ENCODE assay signal across 17 cellular contexts in genomic region chr3:31009881-31010280, GRCh38.
DNase-seq lines count a peak whose midpoint lies in the region; ATAC-seq, FAIRE-seq and TF ChIP-seq lines count a peak whose summit lies in the region.
"Had no signal": no experiment of that assay in that cellular context is flagged by ENCODE, and none has a peak within 500 bp of the region (broad histone marks: within the 10 kb centered on the region; RNA-seq: fewer than 3 reads in every experiment).

No MANE protein-coding gene starts in this region.

- no peak overlapping the region for H3K4me2 ChIP-seq in keratinocyte (ENCODE audit: control insufficient read depth, extremely low read depth, insufficient read depth, low read depth, low read length)

- H3K4me1 Mint-ChIP-seq in type B pancreatic cell (ENCODE audit: unreplicated experiment): peaks cover 13% of the 10 kb centered on the region
- peaks cover 15% of the 10 kb centered on the region for H3K4me1 Mint-ChIP-seq in activated CD4-positive, alpha-beta memory T cell treated with anti-CD3 and anti-CD28 coated beads, Interleukin-2, amount 10 ng/mL, durations not matched to agents 7 days and 5 days

- H3K4me3 ChIP-seq in keratinocyte (ENCODE audit: control insufficient read depth in 2 of 3, extremely low read depth in 1 of 3, insufficient read depth in 2 of 3, low read depth in 1 of 3, low read length in 3 of 3): no peak overlapping the region
- H3K4me3 ChIP-seq: left ventricle myocardium inferior, right atrium auricular region, transverse colon had no signal

- H2AFZ ChIP-seq in keratinocyte (ENCODE audit: control insufficient read depth, low read length): no peak overlapping the region

- no peaks in the 10 kb centered on the region for H3K9me3 ChIP-seq in keratinocyte (ENCODE audit: control insufficient read depth, low read depth, low read length)
- H3K9me3 ChIP-seq: transverse colon had no signal

- no peaks in the 10 kb centered on the region for H3K36me3 Mint-ChIP-seq in type B pancreatic cell
- no peaks in the 10 kb centered on the region for H3K36me3 Mint-ChIP-seq in activated CD4-positive, alpha-beta memory T cell treated with anti-CD3 and anti-CD28 coated beads, Interleukin-2, amount 10 ng/mL, durations not matched to agents 7 days and 5 days (ENCODE audit: low read depth)

- no peak overlapping the region for H3K4me3 Mint-ChIP-seq in type B pancreatic cell
- H3K4me3 Mint-ChIP-seq in activated CD4-positive, alpha-beta memory T cell treated with anti-CD3 and anti-CD28 coated beads, Interleukin-2, amount 10 ng/mL, durations not matched to agents 7 days and 5 days: no peak overlapping the region
- H3K4me3 Mint-ChIP-seq: naive thymus-derived CD4-positive, alpha-beta T cell had no signal

- TF ChIP-seq CTCF in keratinocyte (optimal IDR thresholded peaks at IDR 0.05 in 1 of 3, IDR thresholded peaks at IDR 0.05 in 1 of 3, conservative IDR thresholded peaks at IDR 0.05 in 1 of 3; ENCODE audit: extremely low read depth in 1 of 3, insufficient read depth in 2 of 3, low read length in 3 of 3) (no peak), type B pancreatic cell (conservative IDR thresholded peaks at IDR 0.05) (no peak)

- peaks cover 40% of the 10 kb centered on the region for H3K4me1 ChIP-seq in keratinocyte (ENCODE audit: control insufficient read depth, extremely low read depth, insufficient read depth, low read length)
- H3K4me1 ChIP-seq: right atrium auricular region, transverse colon had no signal

- H3K27ac ChIP-seq in keratinocyte (ENCODE audit: control insufficient read depth, insufficient read depth, low read length): peak overlapping the region; percentile 57
- H3K27ac ChIP-seq: left ventricle myocardium inferior, right atrium auricular region, transverse colon had no signal

- H3K36me3 ChIP-seq in keratinocyte (ENCODE audit: control insufficient read depth in 2 of 2, extremely low read depth in 1 of 2, insufficient read depth in 2 of 2, low read length in 2 of 2): no peaks in the 10 kb centered on the region
- H3K36me3 ChIP-seq: left ventricle myocardium inferior, right atrium auricular region, transverse colon had no signal

- no peaks in the 10 kb centered on the region for H3K9me1 ChIP-seq in keratinocyte (ENCODE audit: control insufficient read depth, extremely low read depth, insufficient read depth, low read length)

- H3K27me3 Mint-ChIP-seq in type B pancreatic cell: no peaks in the 10 kb centered on the region
- no peaks in the 10 kb centered on the region for H3K27me3 Mint-ChIP-seq in activated CD4-positive, alpha-beta memory T cell treated with anti-CD3 and anti-CD28 coated beads, Interleukin-2, amount 10 ng/mL, durations not matched to agents 7 days and 5 days
- H3K27me3 Mint-ChIP-seq: naive thymus-derived CD4-positive, alpha-beta T cell had no signal

- FAIRE-seq in keratinocyte (lab: Jason Lieb, UNC): no peak

- no peaks in the 10 kb centered on the region for H3K79me2 ChIP-seq in keratinocyte (ENCODE audit: control insufficient read depth, insufficient read depth, low read length)

- no peaks in the 10 kb centered on the region for H3K9me3 Mint-ChIP-seq in type B pancreatic cell
- H3K9me3 Mint-ChIP-seq in activated CD4-positive, alpha-beta memory T cell treated with anti-CD3 and anti-CD28 coated beads, Interleukin-2, amount 10 ng/mL, durations not matched to agents 7 days and 5 days: peaks cover 14% of the 10 kb centered on the region

- dilution Hi-C loops in keratinocyte (cut with MboI; ENCODE audit: extremely low pct_ligation_motif_present, low sequenced_read_pairs): no loop called here

- ATAC-seq in HG03460 (IDR thresholded peaks at IDR 0.05; ENCODE audit: unreplicated experiment): no peak
- ATAC-seq: naive thymus-derived CD4-positive, alpha-beta T cell had no signal

- no peak overlapping the region for H3K27ac Mint-ChIP-seq in type B pancreatic cell
- no peak overlapping the region for H3K27ac Mint-ChIP-seq in activated CD4-positive, alpha-beta memory T cell treated with anti-CD3 and anti-CD28 coated beads, Interleukin-2, amount 10 ng/mL, durations not matched to agents 7 days and 5 days
- H3K27ac Mint-ChIP-seq: naive thymus-derived CD4-positive, alpha-beta T cell had no signal

- DNase-seq in DMS53 treated with DMSO at 0.1 percent for 48 hours (lab: John Stamatoyannopoulos, UW; ENCODE audit: unreplicated experiment) (peak; percentile 21), NCI-H146 treated with DMSO at 0.1 percent for 48 hours (lab: John Stamatoyannopoulos, UW; ENCODE audit: unreplicated experiment) (peak; percentile 65), amniotic epithelial cell (ENCODE audit: low read depth) (peak; percentile 51), keratinocyte (ENCODE audit: low read depth, low spot score) (no peak), type B pancreatic cell (ENCODE audit: extremely low spot score, unreplicated experiment) (no peak)
- DNase-seq in stimulated activated CD4-positive, alpha-beta T cell treated with anti-CD3 and anti-CD28 coated beads, Interleukin-15, amount 100 ng/mL, for 24 hours: no peak
- no peak for DNase-seq in activated CD4-positive, alpha-beta memory T cell treated with anti-CD3 and anti-CD28 coated beads, Interleukin-2, amount 10 ng/mL, durations not matched to agents 7 days and 5 days
- DNase-seq: caudate nucleus; DMS 273 treated with DMSO at 0.1 percent for 48 hours; left ventricle myocardium inferior; naive thymus-derived CD4-positive, alpha-beta T cell; NCI-H1105; NK-92 treated with Interleukin-12 subunit alpha and Interleukin-12 subunit beta, amount 100 ng/mL, for 24 hours; stimulated activated CD4-positive, alpha-beta T cell treated with anti-CD3 and anti-CD28 coated beads, Interleukin-2, amount 100 ng/mL, for 48 hours; transverse colon had no signal

- CTCF ChIA-PET in activated CD4-positive, alpha-beta memory T cell treated with anti-CD3 and anti-CD28 coated beads, Interleukin-2, amount 10 ng/mL, durations not matched to agents 7 days and 5 days (lab: Charles Lee): no interaction called here

- peak overlapping the region; percentile 7 for H3K9ac ChIP-seq in keratinocyte (ENCODE audit: control insufficient read depth, extremely low read depth, insufficient read depth, low read length)

- H4K20me1 ChIP-seq in keratinocyte (ENCODE audit: control insufficient read depth, extremely low read depth, insufficient read depth, low read length): no peaks in the 10 kb centered on the region

- POLR2A ChIA-PET in activated CD4-positive, alpha-beta memory T cell treated with anti-CD3 and anti-CD28 coated beads, Interleukin-2, amount 10 ng/mL, durations not matched to agents 7 days and 5 days (lab: Charles Lee): interaction anchor here (0.8 kb wide), 1 partner anchor 1324 kb away, joined by 3 read pairs; no protein-coding TSS in a partner anchor

- H3K27me3 ChIP-seq in keratinocyte (ENCODE audit: control insufficient read depth, extremely low read depth, insufficient read depth, low read length): no peaks in the 10 kb centered on the region
- H3K27me3 ChIP-seq: right atrium auricular region, transverse colon had no signal

Comparison
In these comparisons a context has a peak if more than half of its experiments do, and no peak if none do; other contexts are left out.
1. DNase-seq: peak in DMS53 treated with DMSO at 0.1 percent for 48 hours (single experiment), NCI-H146 treated with DMSO at 0.1 percent for 48 hours (single experiment) and amniotic epithelial cell (single experiment); none in keratinocyte (single experiment), type B pancreatic cell (single experiment), stimulated activated CD4-positive, alpha-beta T cell treated with anti-CD3 and anti-CD28 coated beads, Interleukin-15, amount 100 ng/mL, for 24 hours (single experiment) and activated CD4-positive, alpha-beta memory T cell treated with anti-CD3 and anti-CD28 coated beads, Interleukin-2, amount 10 ng/mL, durations not matched to agents 7 days and 5 days (single experiment).